In the genomic region with DNA sequence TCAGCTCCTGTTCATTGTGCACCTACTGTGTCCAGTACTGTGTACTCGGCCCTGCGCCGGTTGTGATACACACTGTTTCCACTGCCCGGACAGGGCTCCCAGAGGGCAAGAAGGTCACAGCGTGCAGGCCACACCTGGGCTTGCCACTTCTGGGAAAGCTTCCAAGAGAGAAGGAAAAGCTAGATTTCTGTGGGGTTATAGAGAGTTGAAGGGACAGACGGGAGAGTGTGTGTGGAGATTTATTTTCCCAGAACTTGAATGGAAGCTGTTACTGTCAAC, we compare ENCODE assay signal across 26 cellular contexts. TPM values are rescaled to one million over a fixed set of nuclear protein-coding genes. Genes with fewer than 3 reads are reported as not detected.
DNase-seq lines count a peak whose midpoint lies in the region; ATAC-seq, FAIRE-seq and TF ChIP-seq lines count a peak whose summit lies in the region.
"Had no signal": no experiment of that assay in that cellular context is flagged by ENCODE, and none has a peak within 500 bp of the region (broad histone marks: within the 10 kb centered on the region; RNA-seq: fewer than 3 reads in every experiment).

No MANE protein-coding gene starts in this region.

- BruUV-seq in PC-9 (replicated peaks; lab: Mats Ljungman, UMichigan) = no TSS peak

- no peak overlapping the region for H2BK12ac ChIP-seq in neuronal stem cell (ENCODE audit: low read length)

- intact Hi-C loops in kidney (cut with DNase I) (no loop called here), PC-9 (cut with micrococcal nuclease; ENCODE audit: unreplicated experiment) (no loop called here)

- H3K4me3 ChIP-seq in kidney (ENCODE audit: low read length in 2 of 2) (no peak overlapping the region), neuronal stem cell (ENCODE audit: low read length in 2 of 2) (no peak overlapping the region), PC-9 (no peak overlapping the region)
- H3K4me3 ChIP-seq: MG63 had no signal

- H3K79me2 ChIP-seq in PC-9 (ENCODE audit: low read depth) = no peaks in the 10 kb centered on the region

- no peaks in the 10 kb centered on the region for H3K4me1 Mint-ChIP-seq in chondrocyte (ENCODE audit: low read depth)
- H3K4me1 Mint-ChIP-seq: B cell; CD8-positive, alpha-beta memory T cell had no signal

- DNase-seq in chondrocyte (ENCODE audit: low spot score) (peak; percentile 72), kidney (peak; percentile 73), neuronal stem cell (ENCODE audit: low spot score) (no peak), substantia nigra (lab: John Stamatoyannopoulos, UW) (no peak), AML-193 (lab: John Stamatoyannopoulos, UW) (no peak), PC-9 (no peak)
- DNase-seq: CD8-positive, alpha-beta memory T cell; DMS 273 treated with DMSO at 0.1 percent for 48 hours; DMS79; GF-D8; KBM-7; MG63; NCI-H2029; NCI-H446; NCI-H524 treated with DMSO at 0.1 percent for 48 hours; NCI-H774; SHP77 had no signal

- no peak overlapping the region for H3K18ac ChIP-seq in neuronal stem cell (ENCODE audit: low read length)

- H3K9me2 ChIP-seq in PC-9 (ENCODE audit: insufficient read depth) = no peaks in the 10 kb centered on the region

- no peak for ATAC-seq in HG03432 (IDR thresholded peaks at IDR 0.05; ENCODE audit: unreplicated experiment)
- ATAC-seq: HCT116 had no signal

- H3K9me3 ChIP-seq in kidney (ENCODE audit: control insufficient read depth in 1 of 2, low read length in 2 of 2) (no peaks in the 10 kb centered on the region), neuronal stem cell (replicated peaks in 1 of 2; ENCODE audit: control insufficient read depth in 2 of 2, insufficient read depth in 1 of 2, low read depth in 1 of 2, low read length in 2 of 2) (peaks cover 0 to 3% of the 10 kb centered on the region in 2 donors), PC-9 (ENCODE audit: insufficient read depth, low read depth) (no peaks in the 10 kb centered on the region)
- H3K9me3 ChIP-seq: MG63 had no signal

- H3K14ac ChIP-seq in neuronal stem cell (ENCODE audit: low read length) = no peak overlapping the region

- H4K91ac ChIP-seq in neuronal stem cell (ENCODE audit: low read depth, low read length, poor library complexity) = no peak overlapping the region

- H3K27ac Mint-ChIP-seq in chondrocyte (ENCODE audit: unreplicated experiment) = no peak overlapping the region
- H3K27ac Mint-ChIP-seq: B cell had no signal

- H3K23ac ChIP-seq in neuronal stem cell (ENCODE audit: low read depth, low read length, poor library complexity) = peak overlapping the region; percentile 45

- peaks cover 9% of the 10 kb centered on the region for H3K9me3 Mint-ChIP-seq in chondrocyte (ENCODE audit: low read depth)
- H3K9me3 Mint-ChIP-seq: CD8-positive, alpha-beta memory T cell had no signal

- H3K9ac ChIP-seq in kidney (ENCODE audit: low read length in 2 of 2) (no peak overlapping the region), neuronal stem cell (ENCODE audit: low read depth, low read length, poor library complexity) (no peak overlapping the region)

- CTCF ChIA-PET in PC-9 (lab: Charles Lee) = no interaction called here

- peaks cover 8 to 9% of the 10 kb centered on the region in 2 donors for H3K4me1 ChIP-seq in kidney (ENCODE audit: control insufficient read depth in 1 of 2, insufficient read depth in 1 of 2, low read depth in 1 of 2, low read length in 2 of 2)
- H3K4me1 ChIP-seq in neuronal stem cell (ENCODE audit: control insufficient read depth in 2 of 2, insufficient read depth in 1 of 2, low read depth in 1 of 2, low read length in 2 of 2) = peaks cover 0 to 4% of the 10 kb centered on the region in 2 donors
- peaks cover 8% of the 10 kb centered on the region; the same call in 1 of the 2 replicates for H3K4me1 ChIP-seq in PC-9 (replicated peaks; ENCODE audit: insufficient read depth)

- no peak overlapping the region for H4K8ac ChIP-seq in neuronal stem cell (ENCODE audit: low read depth, low read length)

- TF ChIP-seq CTCF in chondrocyte (IDR thresholded peaks at IDR 0.05) (no peak), kidney (IDR thresholded peaks at IDR 0.05; ENCODE audit: borderline replicate concordance, extremely low read depth, insufficient read depth) (no peak), PC-9 (conservative IDR thresholded peaks at IDR 0.05) (no peak)

- peaks cover 9% of the 10 kb centered on the region for H3K27me3 Mint-ChIP-seq in chondrocyte (ENCODE audit: low read depth)

- H3K27me3 ChIP-seq in neuronal stem cell (ENCODE audit: control insufficient read depth in 3 of 3, insufficient read depth in 3 of 3, low read depth in 1 of 3, low read length in 3 of 3) (peaks cover 0 to 28% (median 0%) of the 10 kb centered on the region in 3 experiments), PC-9 (ENCODE audit: insufficient read depth, low read depth) (peaks cover 48% of the 10 kb centered on the region; the same call in 1 of the 2 replicates)
- H3K27me3 ChIP-seq: MG63 had no signal

- H3K4me2 ChIP-seq in neuronal stem cell (ENCODE audit: insufficient read depth, low read length, poor library complexity, severe bottlenecking) = no peak overlapping the region
- H3K4me2 ChIP-seq in PC-9 = no peak overlapping the region

- H2AK5ac ChIP-seq in neuronal stem cell (ENCODE audit: low read depth, low read length) = no peak overlapping the region

- no peaks in the 10 kb centered on the region for H3K79me1 ChIP-seq in neuronal stem cell (ENCODE audit: low read depth, low read length)

- no peak overlapping the region for H2BK120ac ChIP-seq in neuronal stem cell (ENCODE audit: low read depth, low read length)

- POLR2A ChIA-PET in PC-9 (lab: Charles Lee; ENCODE audit: unreplicated experiment) = no interaction called here

- H4K20me1 ChIP-seq in PC-9 (ENCODE audit: insufficient read depth) = no peaks in the 10 kb centered on the region

- no peaks in the 10 kb centered on the region for H3F3A ChIP-seq in PC-9 (ENCODE audit: insufficient read depth, low read depth)

- no peak overlapping the region for H3K27ac ChIP-seq in kidney (ENCODE audit: low read depth in 2 of 2, low read length in 2 of 2)
- no peak overlapping the region for H3K27ac ChIP-seq in neuronal stem cell (replicated peaks; ENCODE audit: low read length)
- peak overlapping the region; percentile 32 for H3K27ac ChIP-seq in substantia nigra (ENCODE audit: low read depth, low read length, poor library complexity, severe bottlenecking)
- no peak overlapping the region for H3K27ac ChIP-seq in PC-9
- H3K27ac ChIP-seq: C4-2B had no signal

- no peak overlapping the region for H3K4ac ChIP-seq in neuronal stem cell (ENCODE audit: low read length)

- no peak for FAIRE-seq in kidney (lab: Jason Lieb, UNC)
- FAIRE-seq: GM12891 had no signal

- H3K36me3 ChIP-seq in kidney (ENCODE audit: control insufficient read depth in 1 of 2, insufficient read depth in 2 of 2, low read length in 2 of 2) (no peaks in the 10 kb centered on the region), neuronal stem cell (replicated peaks in 1 of 2; ENCODE audit: control insufficient read depth in 2 of 2, insufficient read depth in 2 of 2, low read length in 2 of 2) (no peaks in the 10 kb centered on the region), PC-9 (ENCODE audit: low read depth) (no peaks in the 10 kb centered on the region)
- H3K36me3 ChIP-seq: MG63 had no signal

- H2AFZ ChIP-seq in neuronal stem cell (ENCODE audit: low read length) (no peak overlapping the region), PC-9 (no peak overlapping the region)

- no peak overlapping the region for H2BK5ac ChIP-seq in neuronal stem cell (ENCODE audit: low read length)

- H3K4me3 Mint-ChIP-seq in chondrocyte (ENCODE audit: unreplicated experiment) = no peak overlapping the region
- H3K4me3 Mint-ChIP-seq: B cell; CD8-positive, alpha-beta memory T cell had no signal

- WGBS in neuronal stem cell (ENCODE audit: extremely low coverage in 2 of 2, insufficient read length in 2 of 2, insufficient replicate concordance in 1 of 2), 2 donors = no CpG with 5 or more reads among the region's 6 CpGs

- H2BK15ac ChIP-seq in neuronal stem cell (ENCODE audit: low read length) = no peak overlapping the region

- no peaks in the 10 kb centered on the region for H3K36me3 Mint-ChIP-seq in chondrocyte (ENCODE audit: low read depth)
- H3K36me3 Mint-ChIP-seq: CD8-positive, alpha-beta memory T cell had no signal

RNA-seq across cellular contexts. Expression of gene CNDP1, which starts 3.8 kb away (rescaled TPM):
- total RNA-seq in chondrocyte = 0.22 TPM in 1 of 3 replicates, not detected in the others
- 1.4 TPM for total RNA-seq in kidney
- polyA plus RNA-seq in kidney (ENCODE audit: insufficient read depth, low read depth, low replicate concordance) = 2.9 TPM
- polyA plus RNA-seq in neuronal stem cell (2013, experiment 1 of 2) = 0.15 TPM
- polyA plus RNA-seq in neuronal stem cell (2013, experiment 2 of 2) = 0.25 TPM
- total RNA-seq in PC-9 (2021) = not detected in 2 replicates
- total RNA-seq: A673, H4, HT1080, RPMI7951 had no signal
- polyA plus RNA-seq: CD8-positive, alpha-beta memory T cell had no signal

RNA-seq across cellular contexts. Expression of gene CNDP2, which starts 34.4 kb away (rescaled TPM):
- total RNA-seq in chondrocyte (57.7 to 64.6 TPM (median 58.6 TPM) in 3 replicates), kidney (740 TPM), PC-9 (2021) (161 and 183 TPM in 2 replicates)
- polyA plus RNA-seq in kidney (ENCODE audit: insufficient read depth, low read depth, low replicate concordance) = 499 TPM
- 104 TPM for polyA plus RNA-seq in neuronal stem cell (2013, experiment 1 of 2)
- 104 TPM for polyA plus RNA-seq in neuronal stem cell (2013, experiment 2 of 2)

Comparison
In these comparisons a context has a peak if more than half of its experiments do, and no peak if none do; other contexts are left out.
1. DNase-seq: peak in chondrocyte (single experiment) and kidney (single experiment); none in neuronal stem cell (single experiment), substantia nigra (0 of 49), AML-193 (0 of 2) and PC-9 (0 of 2).